In genomic region chr13:50026788-50027473, GRCh38 we compare ENCODE assay signal across 11 cellular contexts. TPM values are rescaled to one million over a fixed set of nuclear protein-coding genes. Genes with fewer than 3 reads are reported as not detected.
DNase-seq lines count a peak whose midpoint lies in the region; ATAC-seq and TF ChIP-seq lines count a peak whose summit lies in the region.
"Had no signal": no experiment of that assay in that cellular context is flagged by ENCODE, and none has a peak within 500 bp of the region (broad histone marks: within the 10 kb centered on the region; RNA-seq: fewer than 3 reads in every experiment).

No MANE protein-coding gene starts in this region.

- peak overlapping the region; percentile 51 for H3K27ac Mint-ChIP-seq in mesothelial cell of epicardium
- H3K27ac Mint-ChIP-seq: stimulated activated naive CD8-positive, alpha-beta T cell treated with anti-CD3 and anti-CD28 coated beads, Interleukin-15, Interleukin-2, amounts not matched to agents 100 ng/mL and 50 ng/mL, for 24 hours had no signal

- TF ChIP-seq EP300 in stomach (IDR thresholded peaks at IDR 0.05): no peak

- DNase-seq in mesothelial cell of epicardium (ENCODE audit: low spot score in 2 of 2, unreplicated experiment in 2 of 2): no peak
- DNase-seq in NCI-H1092 (lab: John Stamatoyannopoulos, UW): no peak
- DNase-seq in Right ventricle myocardium superior: no peak
- no peak for DNase-seq in T-helper 2 cell
- DNase-seq in stomach: no peak
- DNase-seq: erythroblast, NCI-H82 had no signal

- no peak overlapping the region for H3K4me3 Mint-ChIP-seq in mesothelial cell of epicardium
- H3K4me3 Mint-ChIP-seq: stimulated activated naive CD8-positive, alpha-beta T cell treated with anti-CD3 and anti-CD28 coated beads, Interleukin-15, Interleukin-2, amounts not matched to agents 100 ng/mL and 50 ng/mL, for 24 hours had no signal

- intact Hi-C loops in Right ventricle myocardium superior (cut with DNase I) (no loop called here), stomach (cut with DNase I; ENCODE audit: low total_unique reads) (no loop called here)

- no peaks in the 10 kb centered on the region for H3K36me3 Mint-ChIP-seq in mesothelial cell of epicardium

- H3K9me3 Mint-ChIP-seq in mesothelial cell of epicardium: no peaks in the 10 kb centered on the region
- H3K9me3 Mint-ChIP-seq: stimulated activated naive CD8-positive, alpha-beta T cell treated with anti-CD3 and anti-CD28 coated beads, Interleukin-15, Interleukin-2, amounts not matched to agents 100 ng/mL and 50 ng/mL, for 24 hours had no signal

- H3K4me3 ChIP-seq in stomach: no peak overlapping the region

- TF ChIP-seq CTCF in mesothelial cell of epicardium (IDR thresholded peaks at IDR 0.05; ENCODE audit: unreplicated experiment): no peak
- TF ChIP-seq CTCF in stomach (IDR thresholded peaks at IDR 0.05): no peak

- no peak for TF ChIP-seq POLR2A in stomach (IDR thresholded peaks at IDR 0.05)

- no peaks in the 10 kb centered on the region for H3K9me3 ChIP-seq in stomach

- no peaks in the 10 kb centered on the region for H3K27me3 ChIP-seq in stomach

- H3K4me1 ChIP-seq in stomach: peaks cover 0 to 9% (median 0%) of the 10 kb centered on the region in 4 donors

- peaks cover 25% of the 10 kb centered on the region for H3K4me1 Mint-ChIP-seq in mesothelial cell of epicardium

- H3K36me3 ChIP-seq in stomach: peaks cover 0 to 17% (median 8%) of the 10 kb centered on the region in 4 donors

- H3K27ac ChIP-seq in stomach: no peak overlapping the region

- ATAC-seq in GM18873 (IDR thresholded peaks at IDR 0.05; ENCODE audit: low FRiP score, unreplicated experiment): peak; percentile 89
- peak; percentile 99 for ATAC-seq in GM21737 (IDR thresholded peaks at IDR 0.05; ENCODE audit: unreplicated experiment)
- peak; percentile 97 for ATAC-seq in HG03378 (IDR thresholded peaks at IDR 0.05; ENCODE audit: unreplicated experiment)
- ATAC-seq in Right ventricle myocardium superior (ENCODE audit: poor library complexity): no peak

- WGBS in stomach, 5 donors: 81 to 94% (median 89%) methylated on average over 2 of the region's 2 CpGs

- H3K27me3 Mint-ChIP-seq in mesothelial cell of epicardium (ENCODE audit: low read depth): no peaks in the 10 kb centered on the region
- H3K27me3 Mint-ChIP-seq: stimulated activated naive CD8-positive, alpha-beta T cell treated with anti-CD3 and anti-CD28 coated beads, Interleukin-15, Interleukin-2, amounts not matched to agents 100 ng/mL and 50 ng/mL, for 24 hours had no signal

RNA-seq across cellular contexts. Expression of gene KCNRG, which starts 11.7 kb away (rescaled TPM):
- total RNA-seq in mesothelial cell of epicardium (0.88 to 1.4 TPM (median 1.3 TPM) in 3 replicates), Right ventricle myocardium superior (0.32 TPM), stomach (1 to 10 TPM in 3 of 5 donors, not detected in 2; 1.2 to 5.0 (median 3.8) TPM)
- polyA plus RNA-seq in stomach: under 1 TPM in 2 of 3 donors, not detected in 1; 0.37 to 0.38 TPM

RNA-seq across cellular contexts. Expression of gene TRIM13, which starts 30.1 kb away (rescaled TPM):
- total RNA-seq in mesothelial cell of epicardium (38.2 to 40.3 TPM (median 38.5 TPM) in 3 replicates), Right ventricle myocardium superior (22.3 TPM), stomach (10 to 100 TPM in 4 of 5 donors, 1 to 10 TPM in 1; 4.1 to 23.7 (median 16.1) TPM)
- 10 to 100 TPM in 1 of 3 donors, 1 to 10 TPM in 2; 7.5 to 18.6 (median 8.3) TPM for polyA plus RNA-seq in stomach
